Comparison of ENCODE assay signal across 1 cellular context in genomic region chr12:6965026-6965661, GRCh38.
TF ChIP-seq lines count a peak whose summit lies in the region.

No MANE protein-coding gene starts in this region.

TF ChIP-seq in H1, 55 proteins besides CTCF, POLR2A, EP300 and RAD21:
- TF ChIP-seq TBP (IDR thresholded peaks at IDR 0.05; ENCODE audit: low read depth, low read length) (peak; percentile 33; the same call in 1 of the 2 replicates), YY1 (IDR thresholded peaks at IDR 0.05; ENCODE audit: low read depth, low read length) (0 out of 2 replicates have a peak, but pooled peaks have one; percentile 49), MAX (IDR thresholded peaks at IDR 0.05) (peak; percentile 93), NRF1 (IDR thresholded peaks at IDR 0.05; ENCODE audit: low read depth, low read length) (0 out of 2 replicates have a peak, but pooled peaks have one; percentile 21), SUZ12 (IDR thresholded peaks at IDR 0.05; ENCODE audit: low read length) (no peak), CHD2 (IDR thresholded peaks at IDR 0.05; ENCODE audit: low read length) (no peak), SIN3A (conservative IDR thresholded peaks at IDR 0.05 in 1 of 2, IDR thresholded peaks at IDR 0.05 in 1 of 2; ENCODE audit: low read depth in 1 of 2, low read length in 2 of 2) (peak in 1 of 2 experiments; percentile 88; a peak in 2 of 4 replicates), POLR2AphosphoS5 (IDR thresholded peaks at IDR 0.05; ENCODE audit: low read depth, low read length) (peak; percentile 74), JUND (IDR thresholded peaks at IDR 0.05; ENCODE audit: low read length) (0 out of 2 replicates have a peak, but pooled peaks have one; percentile 7), USF2 (IDR thresholded peaks at IDR 0.05; ENCODE audit: low read length) (0 out of 2 replicates have a peak, but pooled peaks have one; percentile 25)
